14 cellular contexts compared by ENCODE assay signal in genomic region chr16:74261068-74261467, GRCh38.
A peak's percentile ranks its signal among the peaks of the same experiment; 100 is the strongest.
DNase-seq lines count a peak whose midpoint lies in the region; TF ChIP-seq lines count a peak whose summit lies in the region.
"Had no signal": no experiment of that assay in that cellular context is flagged by ENCODE, and none has a peak within 500 bp of the region (broad histone marks: within the 10 kb centered on the region; RNA-seq: fewer than 3 reads in every experiment).

No MANE protein-coding gene starts in this region.

- DNase-seq in NB4 (ENCODE audit: low read depth) (peak; percentile 19), fibroblast of mammary gland (ENCODE audit: low read depth) (peak; percentile 26), nephron progenitor cell (peak; percentile 4), C1 segment of cervical spinal cord (lab: John Stamatoyannopoulos, UW) (no peak), OCI-M2 (lab: John Stamatoyannopoulos, UW; ENCODE audit: unreplicated experiment) (no peak), NCI-H2029 (lab: John Stamatoyannopoulos, UW) (no peak), EL (no peak)
- DNase-seq: Calu3; CD4-positive, alpha-beta T cell; DMS 273 treated with DMSO at 0.1 percent for 48 hours; GOT3; H9 had no signal

- peaks cover 8% of the 10 kb centered on the region for H3K4me1 Mint-ChIP-seq in nephron progenitor cell

- TF ChIP-seq POLR2A in NB4 (IDR thresholded peaks at IDR 0.05; ENCODE audit: extremely low read depth, insufficient read length): no peak

- peaks cover 5% of the 10 kb centered on the region for H3K27me3 Mint-ChIP-seq in nephron progenitor cell (ENCODE audit: low read depth, poor library complexity)

- H3K27ac Mint-ChIP-seq in nephron progenitor cell: peak overlapping the region; percentile 56
- H3K27ac Mint-ChIP-seq: CD4-positive, alpha-beta T cell; H9; IgD-negative memory B cell had no signal

- no peaks in the 10 kb centered on the region for H3K36me3 Mint-ChIP-seq in nephron progenitor cell (ENCODE audit: low read depth)
- H3K36me3 Mint-ChIP-seq: IgD-negative memory B cell had no signal

- no peak overlapping the region for H3K4me3 Mint-ChIP-seq in nephron progenitor cell
- H3K4me3 Mint-ChIP-seq: CD4-positive, alpha-beta T cell; H9; IgD-negative memory B cell had no signal

- no peaks in the 10 kb centered on the region for H3K9me3 Mint-ChIP-seq in nephron progenitor cell
- H3K9me3 Mint-ChIP-seq: CD4-positive, alpha-beta T cell; H9; IgD-negative memory B cell had no signal

- no peak for TF ChIP-seq CTCF in NB4 (IDR thresholded peaks at IDR 0.05; ENCODE audit: low read depth, low read length)
- TF ChIP-seq CTCF in fibroblast of mammary gland (conservative IDR thresholded peaks at IDR 0.05; ENCODE audit: control insufficient read depth, insufficient read depth, low read depth, low read length): no peak
- no peak for TF ChIP-seq CTCF in nephron progenitor cell (IDR thresholded peaks at IDR 0.05)

- H3K4me3 ChIP-seq in NB4 (ENCODE audit: low read depth, low read length) (no peak overlapping the region), fibroblast of mammary gland (ENCODE audit: control insufficient read depth, low read depth, low read length) (no peak overlapping the region)
- H3K4me3 ChIP-seq: A549 had no signal

Comparison
In these comparisons a context has a peak if more than half of its experiments do, and no peak if none do; other contexts are left out.
1. DNase-seq: peak in NB4 (single experiment), fibroblast of mammary gland (single experiment) and nephron progenitor cell (single experiment); none in C1 segment of cervical spinal cord (0 of 14), OCI-M2 (single experiment), NCI-H2029 (single experiment) and EL (single experiment).